In the genomic region with DNA sequence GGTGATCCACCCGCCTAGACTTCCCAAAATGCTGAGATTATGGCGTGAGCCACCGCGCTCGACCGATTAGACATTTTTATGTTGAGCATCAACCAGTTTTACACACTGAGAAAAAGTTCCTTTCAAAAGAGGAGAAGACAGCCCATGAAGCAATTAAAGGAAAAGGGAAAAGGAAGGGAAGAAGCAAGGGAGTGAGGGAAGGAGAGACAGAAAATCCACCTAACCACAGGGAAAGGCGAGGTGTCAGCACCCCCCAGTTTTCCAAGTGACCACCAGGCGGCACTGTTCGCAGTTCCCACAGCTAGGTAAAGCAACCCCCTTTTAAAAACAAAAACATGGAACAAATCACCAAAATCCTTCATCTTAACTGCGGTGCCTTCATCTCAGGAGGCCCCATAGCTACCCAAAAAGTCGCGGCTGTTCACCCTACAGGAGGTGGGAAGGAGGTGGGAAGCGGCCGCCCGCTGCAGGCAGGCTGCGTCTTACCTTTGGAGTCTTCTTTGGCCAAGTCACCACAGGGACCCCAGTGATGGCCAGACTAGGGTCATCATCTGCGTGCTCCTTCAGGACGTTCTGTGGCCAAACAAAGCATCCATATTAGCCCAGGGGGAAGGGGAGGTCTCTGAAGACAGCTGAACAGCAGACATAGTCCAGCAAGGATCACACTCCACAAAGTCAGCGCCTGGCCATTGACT, we compare ENCODE assay signal across 8 cellular contexts.
DNase-seq lines count a peak whose midpoint lies in the region; ATAC-seq and TF ChIP-seq lines count a peak whose summit lies in the region.

No MANE protein-coding gene starts in this region.

- no peaks in the 10 kb centered on the region for H3K9me3 ChIP-seq in DOHH2 (ENCODE audit: control insufficient read depth, insufficient read depth, low read length)
- H3K9me3 ChIP-seq in thoracic aorta: no peaks in the 10 kb centered on the region

- H3K4me1 ChIP-seq in DOHH2 (ENCODE audit: control insufficient read depth, low read length) (peaks cover 33% of the 10 kb centered on the region), thoracic aorta (ENCODE audit: control insufficient read depth in 1 of 2, low read depth in 2 of 2) (no peaks in the 10 kb centered on the region)

- no peak overlapping the region for H3K27ac Mint-ChIP-seq in activated CD4-positive, alpha-beta memory T cell treated with anti-CD3 and anti-CD28 coated beads for 36 hours
- H3K27ac Mint-ChIP-seq in natural killer cell: no peak overlapping the region

- no peak overlapping the region for H3K27ac ChIP-seq in DOHH2 (ENCODE audit: low read depth, low read length)
- no peak overlapping the region for H3K27ac ChIP-seq in thoracic aorta

- intact Hi-C loops in activated CD4-positive, alpha-beta memory T cell treated with anti-CD3 and anti-CD28 coated beads for 36 hours (cut with micrococcal nuclease): no loop called here
- intact Hi-C loops in natural killer cell (cut with micrococcal nuclease): no loop called here

- H3K36me3 ChIP-seq in DOHH2 (ENCODE audit: control insufficient read depth, low read length) (peaks cover 37% of the 10 kb centered on the region), thoracic aorta (no peaks in the 10 kb centered on the region)

- peaks cover 3% of the 10 kb centered on the region for H3K4me1 Mint-ChIP-seq in activated CD4-positive, alpha-beta memory T cell treated with anti-CD3 and anti-CD28 coated beads for 36 hours (ENCODE audit: low read depth)
- H3K4me1 Mint-ChIP-seq in natural killer cell: peaks cover 17 to 25% of the 10 kb centered on the region in 2 donors

- ATAC-seq in natural killer cell: peak; percentile 54 to 72 (median 60)
- no peak for ATAC-seq in thoracic aorta (ENCODE audit: insufficient number of reproducible peaks, low FRiP score, low read depth)
- no peak for ATAC-seq in GM21390 (IDR thresholded peaks at IDR 0.05; ENCODE audit: unreplicated experiment)
- ATAC-seq in HG03520 (IDR thresholded peaks at IDR 0.05; ENCODE audit: unreplicated experiment): no peak

- peak; percentile 72 for DNase-seq in activated CD4-positive, alpha-beta memory T cell treated with anti-CD3 and anti-CD28 coated beads for 36 hours
- DNase-seq in effector CD8-positive, alpha-beta T cell (lab: John Stamatoyannopoulos, UW): peak; percentile 28
- DNase-seq in natural killer cell (peak; percentile 54), thoracic aorta (ENCODE audit: low spot score) (no peak)

- peaks cover 7% of the 10 kb centered on the region for H3K79me2 ChIP-seq in DOHH2 (ENCODE audit: control insufficient read depth, low read length)

- no peaks in the 10 kb centered on the region for H3K9me2 ChIP-seq in DOHH2 (replicated peaks; ENCODE audit: control insufficient read depth, low read length)

- H3K27me3 ChIP-seq in DOHH2 (ENCODE audit: control insufficient read depth, low read length) (no peaks in the 10 kb centered on the region), thoracic aorta (replicated peaks; ENCODE audit: insufficient read depth) (no peaks in the 10 kb centered on the region)

- H3K36me3 Mint-ChIP-seq in activated CD4-positive, alpha-beta memory T cell treated with anti-CD3 and anti-CD28 coated beads for 36 hours: peaks cover 7% of the 10 kb centered on the region
- H3K36me3 Mint-ChIP-seq in natural killer cell: no peaks in the 10 kb centered on the region

- no peaks in the 10 kb centered on the region for H3K27me3 Mint-ChIP-seq in activated CD4-positive, alpha-beta memory T cell treated with anti-CD3 and anti-CD28 coated beads for 36 hours
- no peaks in the 10 kb centered on the region for H3K27me3 Mint-ChIP-seq in natural killer cell (ENCODE audit: low read depth in 2 of 2)

- TF ChIP-seq CTCF in DOHH2 (IDR thresholded peaks at IDR 0.05; ENCODE audit: low read depth, low read length, poor library complexity, severe bottlenecking) (peak; percentile 98), LNCAP (IDR thresholded peaks at IDR 0.05) (peak; percentile 90), natural killer cell (IDR thresholded peaks at IDR 0.05) (peak; percentile 76), thoracic aorta (IDR thresholded peaks at IDR 0.05) (peak; percentile 70)

- no peaks in the 10 kb centered on the region for H3K9me3 Mint-ChIP-seq in activated CD4-positive, alpha-beta memory T cell treated with anti-CD3 and anti-CD28 coated beads for 36 hours
- H3K9me3 Mint-ChIP-seq in natural killer cell: no peaks in the 10 kb centered on the region

- CTCF ChIA-PET in activated CD4-positive, alpha-beta memory T cell treated with anti-CD3 and anti-CD28 coated beads for 36 hours (lab: Charles Lee): interaction anchor here (0.7 to 4.6 kb wide), 29 partner anchors 10 to 221 kb away, joined by 3 to 25 read pairs (median 4); a partner anchor contains a TSS

- H3K4me2 ChIP-seq in DOHH2 (ENCODE audit: low read length): no peak overlapping the region

- no peaks in the 10 kb centered on the region for H4K20me1 ChIP-seq in DOHH2 (ENCODE audit: control insufficient read depth, insufficient read depth, low read depth, low read length)

- H3K4me3 ChIP-seq in DOHH2 (ENCODE audit: low read length) (no peak overlapping the region), thoracic aorta (no peak overlapping the region)

- no peak overlapping the region for H3K4me3 Mint-ChIP-seq in activated CD4-positive, alpha-beta memory T cell treated with anti-CD3 and anti-CD28 coated beads for 36 hours
- H3K4me3 Mint-ChIP-seq in natural killer cell: no peak overlapping the region

- POLR2A ChIA-PET in activated CD4-positive, alpha-beta memory T cell treated with anti-CD3 and anti-CD28 coated beads for 36 hours (lab: Charles Lee): interaction anchor here (1.2 kb wide), 1 partner anchor 133 kb away, joined by 3 read pairs; no protein-coding TSS in a partner anchor

- peaks cover 3% of the 10 kb centered on the region; the same call in 1 of the 2 replicates for H3F3A ChIP-seq in DOHH2 (ENCODE audit: control insufficient read depth, insufficient read depth)

Comparison
In these comparisons a context has a peak if more than half of its experiments do, and no peak if none do; other contexts are left out.
1. ATAC-seq: peak in natural killer cell (3 of 3); none in thoracic aorta (single experiment), GM21390 (single experiment) and HG03520 (single experiment).
2. Peak in every context shown above with its lines, with median percentiles within 50 percentile points of each other: CTCF ChIP-seq.